ENCODE assay signal across 35 cellular contexts in the genomic region with DNA sequence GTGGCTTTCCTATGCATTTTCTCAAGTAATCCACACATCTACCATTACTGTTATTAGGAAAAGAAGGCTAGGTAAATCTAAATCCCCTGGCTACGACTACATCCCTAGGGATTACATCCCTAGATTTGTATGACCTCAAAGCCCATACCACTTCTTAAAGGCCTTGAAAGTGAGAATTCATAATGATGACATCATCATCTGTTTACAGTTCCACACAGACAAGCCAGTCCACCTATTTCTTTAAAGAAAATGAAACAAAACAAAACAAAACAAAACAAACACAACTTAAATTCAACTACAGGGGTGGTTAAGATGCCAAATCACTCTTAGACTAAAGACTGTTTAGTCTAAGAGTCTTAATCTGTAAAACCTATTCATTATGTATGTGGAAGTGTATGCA. TPM values are rescaled to one million over a fixed set of nuclear protein-coding genes. Genes with fewer than 3 reads are reported as not detected.
"Had no signal": no experiment of that assay in that cellular context is flagged by ENCODE, and none has a peak within 500 bp of the region (broad histone marks: within the 10 kb centered on the region; RNA-seq: fewer than 3 reads in every experiment).

No MANE protein-coding gene starts in this region.

- FAIRE-seq: colon had no signal

- H3K36me3 ChIP-seq: adrenal gland, esophagus muscularis mucosa, gastroesophageal sphincter, heart right ventricle had no signal

- DNase-seq: activated CD4-positive, alpha-beta memory T cell treated with anti-CD3 and anti-CD28 coated beads for 36 hours; activated CD4-positive, alpha-beta T cell treated with anti-CD3 and anti-CD28 coated beads for 36 hours; activated CD4-positive, alpha-beta T cell treated with anti-CD3 and anti-CD28 coated beads, Interleukin-2, amount 10 ng/mL, durations not matched to agents 24 days and 14 days; activated CD4-positive, CD25-positive, alpha-beta regulatory T cell; activated CD4-positive, CD25-positive, alpha-beta regulatory T cell treated with anti-CD3 and anti-CD28 coated beads, Interleukin-2, amount 50 U/mL, for 72 hours; activated CD8-positive, alpha-beta memory T cell treated with anti-CD3 and anti-CD28 coated beads, Interleukin-2, amount 10 ng/mL, durations not matched to agents 7 days and 5 days; activated CD8-positive, alpha-beta memory T cell treated with anti-CD3 and anti-CD28 coated beads, Interleukin-2, amount 50 U/mL, for 4 hours; activated CD8-positive, alpha-beta T cell treated with anti-CD3 and anti-CD28 coated beads, Interleukin-2, amount 10 ng/mL, durations not matched to agents 7 days and 5 days; activated effector memory CD4-positive, alpha-beta T cell treated with anti-CD3 and anti-CD28 coated beads, Interleukin-2, amount 50 U/mL, for 16 hours; activated naive CD4-positive, alpha-beta T cell treated with anti-CD3 and anti-CD28 coated beads for 36 hours; activated naive CD8-positive, alpha-beta T cell treated with anti-CD3 and anti-CD28 coated beads for 36 hours; activated naive CD8-positive, alpha-beta T cell treated with anti-CD3 and anti-CD28 coated beads, Interleukin-2, amount 50 U/mL, for 24 hours; activated T-cell treated with anti-CD3 and anti-CD28 coated beads, Interleukin-2, amount 50 U/mL, for 1 hour; activated T-cell treated with anti-CD3 and anti-CD28 coated beads, Interleukin-2, amount 50 U/mL, for 48 hours; adrenal gland; amygdala; aorta; body of pancreas; caudate nucleus; cortex of kidney; dermis blood vessel endothelial cell; effector CD4-positive, alpha-beta T cell; effector memory CD8-positive, alpha-beta T cell; erythroblast; foreskin keratinocyte; heart right ventricle; T-helper 17 cell had no signal

- H3K27ac ChIP-seq: adrenal gland, body of pancreas, esophagus muscularis mucosa, foreskin keratinocyte, gastroesophageal sphincter, heart right ventricle had no signal

- H3K4me3 ChIP-seq: adrenal gland, body of pancreas, esophagus muscularis mucosa, gastroesophageal sphincter, heart right ventricle had no signal

- H3K4me1 ChIP-seq: adrenal gland, body of pancreas, esophagus muscularis mucosa, foreskin keratinocyte, gastroesophageal sphincter, heart right ventricle had no signal

- H3K9me3 ChIP-seq: adrenal gland, body of pancreas, esophagus muscularis mucosa, gastroesophageal sphincter had no signal

RNA-seq across cellular contexts. Expression of a gene that starts 5.7 kb away (rescaled TPM):
- total RNA-seq: activated CD4-positive, alpha-beta memory T cell treated with anti-CD3 and anti-CD28 coated beads for 36 hours; activated CD4-positive, alpha-beta T cell treated with anti-CD3 and anti-CD28 coated beads for 36 hours; activated CD4-positive, alpha-beta T cell treated with anti-CD3 and anti-CD28 coated beads, Interleukin-2, amount 10 ng/mL, durations not matched to agents 24 days and 14 days; activated CD8-positive, alpha-beta memory T cell treated with anti-CD3 and anti-CD28 coated beads for 36 hours; activated CD8-positive, alpha-beta memory T cell treated with anti-CD3 and anti-CD28 coated beads, Interleukin-2, amount 10 ng/mL, durations not matched to agents 7 days and 5 days; activated CD8-positive, alpha-beta T cell treated with anti-CD3 and anti-CD28 coated beads, Interleukin-2, amount 10 ng/mL, durations not matched to agents 7 days and 5 days; activated naive CD4-positive, alpha-beta T cell treated with anti-CD3 and anti-CD28 coated beads for 36 hours; activated naive CD8-positive, alpha-beta T cell treated with anti-CD3 and anti-CD28 coated beads for 36 hours; activated T-helper 1 cell treated with anti-CD3 and anti-CD28 coated beads, Interleukin-12 subunit alpha, Interleukin-12 subunit beta, Interleukin-2, Interleukin-4 antibody, amounts not matched to agents 30 ng/mL and 10 ng/mL and 1 ng/mL, durations not matched to agents 14 hours and 24 hours and 36 hours; activated T-helper 2 cell treated with anti-CD3 and anti-CD28 coated beads, Interferon-gamma antibody, Interleukin-2, Interleukin-4, amounts not matched to agents 10 μg/mL and 5 μg/mL and 100 μg/mL, durations not matched to agents 14 hours and 24 hours and 36 hours; chondrocyte; esophagus muscularis mucosa; foreskin keratinocyte; glomerular endothelial cell; T-helper 17 cell had no signal
- polyA plus RNA-seq: aorta, foreskin keratinocyte, heart right ventricle had no signal
